8 cellular contexts compared by ENCODE assay signal in genomic region chr9:128420060-128420650, GRCh38. TPM values are rescaled to one million over a fixed set of nuclear protein-coding genes. Genes with fewer than 3 reads are reported as not detected.
DNase-seq lines count a peak whose midpoint lies in the region; ATAC-seq and TF ChIP-seq lines count a peak whose summit lies in the region.

No MANE protein-coding gene starts in this region.

- no peaks in the 10 kb centered on the region for H3K9me3 Mint-ChIP-seq in activated T-cell treated with anti-CD3 and anti-CD28 coated beads, Interleukin-2, amount 50 U/mL, for 4 hours
- no peaks in the 10 kb centered on the region for H3K9me3 Mint-ChIP-seq in naive B cell
- no peaks in the 10 kb centered on the region for H3K9me3 Mint-ChIP-seq in stimulated activated naive B cell treated with anti-CD40 and anti-IgM and Interleukin-4, amounts not matched to agents 10 μg/mL and 1 μg/mL and 100 μg/mL, for 72 hours

- no peaks in the 10 kb centered on the region for H3K36me3 Mint-ChIP-seq in activated T-cell treated with anti-CD3 and anti-CD28 coated beads, Interleukin-2, amount 50 U/mL, for 4 hours (ENCODE audit: insufficient read depth)
- no peaks in the 10 kb centered on the region for H3K36me3 Mint-ChIP-seq in naive B cell
- no peaks in the 10 kb centered on the region for H3K36me3 Mint-ChIP-seq in stimulated activated naive B cell treated with anti-CD40 and anti-IgM and Interleukin-4, amounts not matched to agents 10 μg/mL and 1 μg/mL and 100 μg/mL, for 72 hours

- DNase-seq in AG20443 (ENCODE audit: low spot score) (peak; percentile 94), esophagus squamous epithelium (lab: John Stamatoyannopoulos, UW) (no peak), naive B cell (peak; percentile 77)
- peak; percentile 64 for DNase-seq in activated T-cell treated with anti-CD3 and anti-CD28 coated beads, Interleukin-2, amount 50 U/mL, for 4 hours
- peak; percentile 72 for DNase-seq in stimulated activated naive B cell treated with anti-CD40 and anti-IgM and Interleukin-4, amounts not matched to agents 10 μg/mL and 1 μg/mL and 100 μg/mL, for 72 hours

- peak overlapping the region in 1 of 6 donors; percentile 69 for H3K27ac Mint-ChIP-seq in naive B cell
- peak overlapping the region; percentile 71 for H3K27ac Mint-ChIP-seq in stimulated activated naive B cell treated with anti-CD40 and anti-IgM and Interleukin-4, amounts not matched to agents 10 μg/mL and 1 μg/mL and 100 μg/mL, for 72 hours

- H2AFZ ChIP-seq in OCI-LY3 (ENCODE audit: low read depth, low read length): peak overlapping the region; percentile 96

- no peaks in the 10 kb centered on the region for H4K20me1 ChIP-seq in OCI-LY3 (ENCODE audit: insufficient read depth, low read length)

- peak overlapping the region; percentile 37 for H3K27ac ChIP-seq in OCI-LY3 (ENCODE audit: low read length)
- peak overlapping the region; percentile 57 to 91 (median 74) for H3K27ac ChIP-seq in esophagus squamous epithelium

- H3K4me3 Mint-ChIP-seq in activated T-cell treated with anti-CD3 and anti-CD28 coated beads, Interleukin-2, amount 50 U/mL, for 4 hours: peak overlapping the region; percentile 77
- peak overlapping the region; percentile 77 to 91 (median 82) for H3K4me3 Mint-ChIP-seq in naive B cell
- peak overlapping the region; percentile 83 to 85 for H3K4me3 Mint-ChIP-seq in stimulated activated naive B cell treated with anti-CD40 and anti-IgM and Interleukin-4, amounts not matched to agents 10 μg/mL and 1 μg/mL and 100 μg/mL, for 72 hours

- H3K36me3 ChIP-seq in OCI-LY3 (replicated peaks; ENCODE audit: low read depth, low read length) (no peaks in the 10 kb centered on the region), esophagus squamous epithelium (peaks cover 0 to 14% (median 0%) of the 10 kb centered on the region in 3 donors)

- peaks cover 9% of the 10 kb centered on the region for H3K4me1 Mint-ChIP-seq in activated T-cell treated with anti-CD3 and anti-CD28 coated beads, Interleukin-2, amount 50 U/mL, for 4 hours (ENCODE audit: low read depth)
- peaks cover 0 to 12% (median 11%) of the 10 kb centered on the region in 3 donors for H3K4me1 Mint-ChIP-seq in naive B cell
- peaks cover 7 to 22% of the 10 kb centered on the region in 2 donors for H3K4me1 Mint-ChIP-seq in stimulated activated naive B cell treated with anti-CD40 and anti-IgM and Interleukin-4, amounts not matched to agents 10 μg/mL and 1 μg/mL and 100 μg/mL, for 72 hours

- peaks cover 13% of the 10 kb centered on the region for H3K27me3 ChIP-seq in OCI-LY3 (ENCODE audit: low read depth, low read length)
- H3K27me3 ChIP-seq in esophagus squamous epithelium: peaks cover 0 to 16% (median 0%) of the 10 kb centered on the region in 4 donors

- TF ChIP-seq POLR2A in esophagus squamous epithelium (IDR thresholded peaks at IDR 0.05): no peak

- peak overlapping the region; percentile 75 for H3K9ac ChIP-seq in OCI-LY3 (ENCODE audit: low read length)

- TF ChIP-seq CTCF in OCI-LY3 (IDR thresholded peaks at IDR 0.05; ENCODE audit: low read depth, low read length) (peak; percentile 82), esophagus squamous epithelium (IDR thresholded peaks at IDR 0.05) (peak; percentile 60 to 84 (median 70))

- H3K4me3 ChIP-seq in OCI-LY3 (ENCODE audit: low read length): peak overlapping the region; percentile 95
- H3K4me3 ChIP-seq in esophagus squamous epithelium: peak overlapping the region; percentile 52 to 95 (median 75)

- intact Hi-C loops in esophagus squamous epithelium (cut with DNase I): no loop called here

- H3K79me2 ChIP-seq in OCI-LY3 (ENCODE audit: low read length): no peaks in the 10 kb centered on the region

- peaks cover 25% of the 10 kb centered on the region for H3K4me1 ChIP-seq in OCI-LY3 (ENCODE audit: low read length)
- H3K4me1 ChIP-seq in esophagus squamous epithelium: peaks cover 19 to 51% (median 25%) of the 10 kb centered on the region in 3 donors

- peak; percentile 73 for ATAC-seq in GM19023 (IDR thresholded peaks at IDR 0.05; ENCODE audit: unreplicated experiment)
- peak; percentile 75 for ATAC-seq in HG03342 (IDR thresholded peaks at IDR 0.05; ENCODE audit: unreplicated experiment)
- peak; percentile 83 to 85 for ATAC-seq in activated T-cell treated with anti-CD3 and anti-CD28 coated beads, Interleukin-2, amount 50 U/mL, for 4 hours
- peak; percentile 85 to 86 for ATAC-seq in naive B cell (ENCODE audit: low read depth in 2 of 2)
- ATAC-seq in stimulated activated naive B cell treated with anti-CD40 and anti-IgM and Interleukin-4, amounts not matched to agents 10 μg/mL and 1 μg/mL and 100 μg/mL, for 72 hours (replicated peaks): peak; percentile 82 to 85

- peaks cover 31% of the 10 kb centered on the region for H3K27me3 Mint-ChIP-seq in activated T-cell treated with anti-CD3 and anti-CD28 coated beads, Interleukin-2, amount 50 U/mL, for 4 hours (ENCODE audit: low read depth)
- peaks cover 19 to 44% (median 20%) of the 10 kb centered on the region in 3 donors for H3K27me3 Mint-ChIP-seq in naive B cell
- peaks cover 20 to 42% of the 10 kb centered on the region in 2 donors for H3K27me3 Mint-ChIP-seq in stimulated activated naive B cell treated with anti-CD40 and anti-IgM and Interleukin-4, amounts not matched to agents 10 μg/mL and 1 μg/mL and 100 μg/mL, for 72 hours

- H3K9me3 ChIP-seq in OCI-LY3 (ENCODE audit: insufficient read depth, low read length) (no peaks in the 10 kb centered on the region), esophagus squamous epithelium (no peaks in the 10 kb centered on the region)

- H3K4me2 ChIP-seq in OCI-LY3 (ENCODE audit: low read length): peak overlapping the region; percentile 100

- WGBS in esophagus squamous epithelium, 2 donors: 0% methylated on average over 14 of the region's 59 CpGs; no CpG with 5 or more reads in 1 of the 2 donors

RNA-seq across cellular contexts. Expression of gene CERCAM, which starts 0.5 kb away (rescaled TPM):
- under 1 TPM; 0.30 to 0.63 (median 0.34) TPM for total RNA-seq in activated T-cell treated with anti-CD3 and anti-CD28 coated beads, Interleukin-2, amount 50 U/mL, for 4 hours
- total RNA-seq in esophagus squamous epithelium: 10 to 100 TPM in 1 of 4 donors, 1 to 10 TPM in 3; 2.2 to 18.3 (median 6.2) TPM
- polyA plus RNA-seq in naive B cell (ENCODE audit: low read depth in 6 of 6): under 1 TPM in 5 of 6 donors, not detected in 1; 0.31 to 0.71 (median 0.37) TPM

RNA-seq across cellular contexts. Expression of gene ODF2, which starts 35.7 kb away (rescaled TPM):
- total RNA-seq in activated T-cell treated with anti-CD3 and anti-CD28 coated beads, Interleukin-2, amount 50 U/mL, for 4 hours: 10 to 100 TPM; 54.1 to 58.5 (median 56.0) TPM
- 10 to 100 TPM; 13.2 to 28.0 (median 19.8) TPM for total RNA-seq in esophagus squamous epithelium
- polyA plus RNA-seq in naive B cell (ENCODE audit: low read depth in 6 of 6): 10 to 100 TPM; 11.2 to 29.9 (median 18.4) TPM

RNA-seq across cellular contexts. Expression of gene URM1, which starts 49.0 kb away (rescaled TPM):
- total RNA-seq in activated T-cell treated with anti-CD3 and anti-CD28 coated beads, Interleukin-2, amount 50 U/mL, for 4 hours: 100 to 1,000 TPM in 2 of 3 donors, 10 to 100 TPM in 1; 93.3 to 106 (median 104) TPM
- total RNA-seq in esophagus squamous epithelium: 10 to 100 TPM; 22.7 to 31.5 (median 25.5) TPM
- 10 to 100 TPM; 36.9 to 44.3 (median 42.0) TPM for polyA plus RNA-seq in naive B cell (ENCODE audit: low read depth in 6 of 6)
